In genomic region chr13:100506600-100507422, GRCh38 we compare ENCODE assay signal across 10 cellular contexts.
A peak's percentile ranks its signal among the peaks of the same experiment; 100 is the strongest.
DNase-seq lines count a peak whose midpoint lies in the region; ATAC-seq and TF ChIP-seq lines count a peak whose summit lies in the region.
"Had no signal": no experiment of that assay in that cellular context is flagged by ENCODE, and none has a peak within 500 bp of the region (broad histone marks: within the 10 kb centered on the region; RNA-seq: fewer than 3 reads in every experiment).

No MANE protein-coding gene starts in this region.

- H2AK5ac ChIP-seq in neuronal stem cell (ENCODE audit: low read depth, low read length): no peak overlapping the region

- no peak overlapping the region for H2BK15ac ChIP-seq in neuronal stem cell (ENCODE audit: low read length)

- H3K9me3 Mint-ChIP-seq in CD8-positive, alpha-beta memory T cell: no peaks in the 10 kb centered on the region
- H3K9me3 Mint-ChIP-seq in activated CD8-positive, alpha-beta T cell treated with anti-CD3 and anti-CD28 coated beads, Interleukin-2, amount 10 ng/mL, durations not matched to agents 7 days and 5 days (ENCODE audit: insufficient read depth): no peaks in the 10 kb centered on the region

- no peak for TF ChIP-seq CTCF in GM10248 (IDR thresholded peaks at IDR 0.05; ENCODE audit: control extremely low read depth, extremely low read depth, low read depth, missing control alignments)

- H3K79me1 ChIP-seq in neuronal stem cell (ENCODE audit: low read depth, low read length): peaks cover 3% of the 10 kb centered on the region

- peak; percentile 37 for ATAC-seq in GM21360 (IDR thresholded peaks at IDR 0.05; ENCODE audit: unreplicated experiment)
- no peak for ATAC-seq in activated CD8-positive, alpha-beta T cell treated with anti-CD3 and anti-CD28 coated beads, Interleukin-2, amount 10 ng/mL, durations not matched to agents 7 days and 5 days

- H3K9me3 ChIP-seq in CD8-positive, alpha-beta memory T cell (ENCODE audit: low read length): no peaks in the 10 kb centered on the region
- no peaks in the 10 kb centered on the region for H3K9me3 ChIP-seq in neuronal stem cell (replicated peaks in 1 of 2; ENCODE audit: control insufficient read depth in 2 of 2, insufficient read depth in 1 of 2, low read depth in 1 of 2, low read length in 2 of 2)

- peaks cover 15 to 28% (median 19%) of the 10 kb centered on the region in 3 donors for H3K4me1 Mint-ChIP-seq in CD8-positive, alpha-beta memory T cell
- H3K4me1 Mint-ChIP-seq in activated CD8-positive, alpha-beta T cell treated with anti-CD3 and anti-CD28 coated beads, Interleukin-2, amount 10 ng/mL, durations not matched to agents 7 days and 5 days (ENCODE audit: low read depth): peaks cover 13% of the 10 kb centered on the region

- H3K27me3 Mint-ChIP-seq in CD8-positive, alpha-beta memory T cell: no peaks in the 10 kb centered on the region
- H3K27me3 Mint-ChIP-seq in activated CD8-positive, alpha-beta T cell treated with anti-CD3 and anti-CD28 coated beads, Interleukin-2, amount 10 ng/mL, durations not matched to agents 7 days and 5 days (ENCODE audit: low read depth): no peaks in the 10 kb centered on the region

- H3K4me2 ChIP-seq in neuronal stem cell (ENCODE audit: insufficient read depth, low read length, poor library complexity, severe bottlenecking): no peak overlapping the region

- H2BK5ac ChIP-seq in neuronal stem cell (ENCODE audit: low read length): no peak overlapping the region

- no peak overlapping the region for H3K27ac ChIP-seq in CD8-positive, alpha-beta memory T cell (ENCODE audit: low read depth, low read length)
- no peak overlapping the region for H3K27ac ChIP-seq in neuronal stem cell (replicated peaks; ENCODE audit: low read length)

- no peak overlapping the region for H3K14ac ChIP-seq in neuronal stem cell (ENCODE audit: low read length)

- no peak overlapping the region for H3K4me3 ChIP-seq in CD8-positive, alpha-beta memory T cell (ENCODE audit: low read length)
- no peak overlapping the region for H3K4me3 ChIP-seq in neuronal stem cell (ENCODE audit: low read length in 2 of 2)
- H3K4me3 ChIP-seq: lung had no signal

- no peak overlapping the region for H2BK12ac ChIP-seq in neuronal stem cell (ENCODE audit: low read length)

- no peak overlapping the region for H3K18ac ChIP-seq in neuronal stem cell (ENCODE audit: low read length)

- H3K27ac Mint-ChIP-seq in CD8-positive, alpha-beta memory T cell: peak overlapping the region in 5 of 8 donors; percentile 31 to 83 (median 70)
- peak overlapping the region; percentile 68 for H3K27ac Mint-ChIP-seq in activated CD8-positive, alpha-beta T cell treated with anti-CD3 and anti-CD28 coated beads, Interleukin-2, amount 10 ng/mL, durations not matched to agents 7 days and 5 days

- H3K23ac ChIP-seq in neuronal stem cell (ENCODE audit: low read depth, low read length, poor library complexity): no peak overlapping the region

- no peaks in the 10 kb centered on the region for H3K27me3 ChIP-seq in CD8-positive, alpha-beta memory T cell (ENCODE audit: insufficient read depth, low read length, poor library complexity, severe bottlenecking)
- no peaks in the 10 kb centered on the region for H3K27me3 ChIP-seq in neuronal stem cell (ENCODE audit: control insufficient read depth in 3 of 3, insufficient read depth in 3 of 3, low read depth in 1 of 3, low read length in 3 of 3)

- DNase-seq in CD8-positive, alpha-beta memory T cell: no peak
- peak; percentile 96 for DNase-seq in NCI-H146 (lab: John Stamatoyannopoulos, UW)
- no peak for DNase-seq in activated CD8-positive, alpha-beta T cell treated with anti-CD3 and anti-CD28 coated beads, Interleukin-2, amount 10 ng/mL, durations not matched to agents 7 days and 5 days
- no peak for DNase-seq in activated effector memory CD4-positive, alpha-beta T cell treated with Interleukin-2 at 50 U/mL for 16 hours
- DNase-seq in neuronal stem cell (ENCODE audit: low spot score): no peak
- DNase-seq in GM10248 (ENCODE audit: extremely low spot score): no peak
- no peak for DNase-seq in germinal center (ENCODE audit: low spot score)
- DNase-seq: amygdala had no signal

- POLR2A ChIA-PET in CD8-positive, alpha-beta memory T cell (lab: Charles Lee): no interaction called here
- POLR2A ChIA-PET in activated CD8-positive, alpha-beta T cell treated with anti-CD3 and anti-CD28 coated beads, Interleukin-2, amount 10 ng/mL, durations not matched to agents 7 days and 5 days (lab: Charles Lee): no interaction called here
- POLR2A ChIA-PET in GM10248 (lab: Yijun Ruan, JAX): no interaction called here

- no peak overlapping the region for H4K91ac ChIP-seq in neuronal stem cell (ENCODE audit: low read depth, low read length, poor library complexity)

- H2AFZ ChIP-seq in neuronal stem cell (ENCODE audit: low read length): no peak overlapping the region

- H3K4me1 ChIP-seq in CD8-positive, alpha-beta memory T cell (ENCODE audit: insufficient read depth, low read length): no peaks in the 10 kb centered on the region
- peaks cover 5 to 26% of the 10 kb centered on the region in 2 donors for H3K4me1 ChIP-seq in neuronal stem cell (ENCODE audit: control insufficient read depth in 2 of 2, insufficient read depth in 1 of 2, low read depth in 1 of 2, low read length in 2 of 2)

- no peaks in the 10 kb centered on the region for H3K36me3 ChIP-seq in CD8-positive, alpha-beta memory T cell (ENCODE audit: insufficient read depth, low read length)
- no peaks in the 10 kb centered on the region for H3K36me3 ChIP-seq in neuronal stem cell (replicated peaks in 1 of 2; ENCODE audit: control insufficient read depth in 2 of 2, insufficient read depth in 2 of 2, low read length in 2 of 2)

- WGBS in neuronal stem cell (ENCODE audit: extremely low coverage in 2 of 2, insufficient read length in 2 of 2, insufficient replicate concordance in 1 of 2), 2 donors: no CpG with 5 or more reads among the region's 9 CpGs

- CTCF ChIA-PET in CD8-positive, alpha-beta memory T cell (lab: Charles Lee): interaction anchor here (1.9 kb wide), 1 partner anchor 8 kb away, joined by 6 read pairs; no protein-coding TSS in a partner anchor
- CTCF ChIA-PET in activated CD8-positive, alpha-beta T cell treated with anti-CD3 and anti-CD28 coated beads, Interleukin-2, amount 10 ng/mL, durations not matched to agents 7 days and 5 days (lab: Charles Lee): no interaction called here
- CTCF ChIA-PET in GM10248 (lab: Yijun Ruan, JAX): interaction anchor here (1.1 kb wide), 1 partner anchor 8 kb away, joined by 5 read pairs; no protein-coding TSS in a partner anchor

- no peak overlapping the region for H4K8ac ChIP-seq in neuronal stem cell (ENCODE audit: low read depth, low read length)

- peaks cover 0 to 5% (median 3%) of the 10 kb centered on the region in 3 donors for H3K36me3 Mint-ChIP-seq in CD8-positive, alpha-beta memory T cell
- H3K36me3 Mint-ChIP-seq in activated CD8-positive, alpha-beta T cell treated with anti-CD3 and anti-CD28 coated beads, Interleukin-2, amount 10 ng/mL, durations not matched to agents 7 days and 5 days (ENCODE audit: low read depth): no peaks in the 10 kb centered on the region

- no peak overlapping the region for H2BK120ac ChIP-seq in neuronal stem cell (ENCODE audit: low read depth, low read length)

- H3K4ac ChIP-seq in neuronal stem cell (ENCODE audit: low read length): no peak overlapping the region

- peak overlapping the region; percentile 66 to 82 (median 76) for H3K4me3 Mint-ChIP-seq in CD8-positive, alpha-beta memory T cell
- H3K4me3 Mint-ChIP-seq in activated CD8-positive, alpha-beta T cell treated with anti-CD3 and anti-CD28 coated beads, Interleukin-2, amount 10 ng/mL, durations not matched to agents 7 days and 5 days: no peak overlapping the region

- no peak overlapping the region for H3K9ac ChIP-seq in neuronal stem cell (ENCODE audit: low read depth, low read length, poor library complexity)
